1 cellular context compared by ENCODE assay signal in genomic region chr16:81265658-81266451, GRCh38.
A peak's percentile ranks its signal among the peaks of the same experiment; 100 is the strongest.
TF ChIP-seq lines count a peak whose summit lies in the region.

No MANE protein-coding gene starts in this region.

TF ChIP-seq in HEK293, 187 proteins besides CTCF, POLR2A, EP300 and RAD21 (continued from another document):
- TF ChIP-seq ZNF488 (tag by site-specific recombination; IDR thresholded peaks at IDR 0.05) = no peak
- TF ChIP-seq ZFP3 (tag by site-specific recombination; IDR thresholded peaks at IDR 0.05; ENCODE audit: low read depth) = no peak
- TF ChIP-seq ZNF169 (tag by site-specific recombination; IDR thresholded peaks at IDR 0.05) = no peak
- TF ChIP-seq ZNF23 (tag by site-specific recombination; IDR thresholded peaks at IDR 0.05; ENCODE audit: borderline replicate concordance) = no peak
- TF ChIP-seq KLF10 (tag by site-specific recombination; IDR thresholded peaks at IDR 0.05) = no peak
- TF ChIP-seq MZF1 (tag by site-specific recombination; IDR thresholded peaks at IDR 0.05; ENCODE audit: borderline replicate concordance) = no peak
- no peak for TF ChIP-seq ZFP69B (tag by site-specific recombination; IDR thresholded peaks at IDR 0.05)
- TF ChIP-seq ZNF433 (tag by site-specific recombination; IDR thresholded peaks at IDR 0.05; ENCODE audit: low read depth) = no peak
- no peak for TF ChIP-seq ZNF184 (tag by site-specific recombination; IDR thresholded peaks at IDR 0.05)
- TF ChIP-seq PRDM1 (tag by site-specific recombination; IDR thresholded peaks at IDR 0.05) = no peak
- TF ChIP-seq ZNF777 (tag by site-specific recombination; IDR thresholded peaks at IDR 0.05; ENCODE audit: borderline replicate concordance) = no peak
- TF ChIP-seq ZNF132 (tag by site-specific recombination; IDR thresholded peaks at IDR 0.05; ENCODE audit: borderline replicate concordance) = no peak
- no peak for TF ChIP-seq ZBTB48 (tag by site-specific recombination; IDR thresholded peaks at IDR 0.05)
- peak; percentile 41; the same call in 1 of the 2 replicates for TF ChIP-seq ZNF776 (tag by site-specific recombination; IDR thresholded peaks at IDR 0.05; ENCODE audit: borderline replicate concordance)
- TF ChIP-seq ZNF350 (tag by site-specific recombination; IDR thresholded peaks at IDR 0.05) = no peak
- no peak for TF ChIP-seq ZNF416 (tag by site-specific recombination; IDR thresholded peaks at IDR 0.05)
- TF ChIP-seq ZNF211 (tag by site-specific recombination; IDR thresholded peaks at IDR 0.05; ENCODE audit: low read depth) = no peak
- TF ChIP-seq ZBTB20 (tag by site-specific recombination; IDR thresholded peaks at IDR 0.05) = 0 out of 2 replicates have a peak, but pooled peaks have one; percentile 13
- TF ChIP-seq ZSCAN18 (tag by site-specific recombination; IDR thresholded peaks at IDR 0.05) = no peak
